ENCODE assay signal across 9 cellular contexts in genomic region chr14:75147423-75148071, GRCh38. TPM values are rescaled to one million over a fixed set of nuclear protein-coding genes. Genes with fewer than 3 reads are reported as not detected.
DNase-seq lines count a peak whose midpoint lies in the region; ATAC-seq and TF ChIP-seq lines count a peak whose summit lies in the region.
"Had no signal": no experiment of that assay in that cellular context is flagged by ENCODE, and none has a peak within 500 bp of the region (broad histone marks: within the 10 kb centered on the region; RNA-seq: fewer than 3 reads in every experiment).

No MANE protein-coding gene starts in this region.

- no peaks in the 10 kb centered on the region for H3K36me3 ChIP-seq in breast epithelium
- H3K36me3 ChIP-seq in effector memory CD4-positive, alpha-beta T cell (ENCODE audit: control insufficient read depth, insufficient read depth, low read length), result peaks cover 31% of the 10 kb centered on the region

- H3K4me3 ChIP-seq in breast epithelium, result peak overlapping the region; percentile 0 to 19 (median 8)
- H3K4me3 ChIP-seq in effector memory CD4-positive, alpha-beta T cell (ENCODE audit: insufficient read depth, low read depth, low read length, poor library complexity, severe bottlenecking), result no peak overlapping the region
- H3K4me3 ChIP-seq: BLaER1 had no signal

- peak; percentile 95 for ATAC-seq in sciatic nerve
- no peak for ATAC-seq in GM21723 (IDR thresholded peaks at IDR 0.05; ENCODE audit: unreplicated experiment)

- H3K4me1 Mint-ChIP-seq in activated CD4-positive, alpha-beta memory T cell treated with anti-CD3 and anti-CD28 coated beads for 36 hours (ENCODE audit: low read depth), result peaks cover 46% of the 10 kb centered on the region
- H3K4me1 Mint-ChIP-seq in activated CD4-positive, alpha-beta memory T cell treated with anti-CD3 and anti-CD28 coated beads, Interleukin-2, amount 10 ng/mL, durations not matched to agents 7 days and 5 days, result peaks cover 36% of the 10 kb centered on the region

- peak overlapping the region; percentile 92 to 98 for H3K27ac ChIP-seq in breast epithelium
- no peak overlapping the region for H3K27ac ChIP-seq in effector memory CD4-positive, alpha-beta T cell (ENCODE audit: insufficient read depth, low read length, poor library complexity, severe bottlenecking)
- H3K27ac ChIP-seq: BLaER1 had no signal

- H3K27me3 ChIP-seq in breast epithelium, result no peaks in the 10 kb centered on the region
- no peaks in the 10 kb centered on the region for H3K27me3 ChIP-seq in effector memory CD4-positive, alpha-beta T cell (replicated peaks; ENCODE audit: control insufficient read depth, insufficient read depth, low read length, poor library complexity, severe bottlenecking)
- H3K27me3 ChIP-seq: BLaER1 had no signal

- H3K36me3 Mint-ChIP-seq in activated CD4-positive, alpha-beta memory T cell treated with anti-CD3 and anti-CD28 coated beads for 36 hours, result peaks cover 17% of the 10 kb centered on the region
- H3K36me3 Mint-ChIP-seq in activated CD4-positive, alpha-beta memory T cell treated with anti-CD3 and anti-CD28 coated beads, Interleukin-2, amount 10 ng/mL, durations not matched to agents 7 days and 5 days (ENCODE audit: low read depth), result peaks cover 53% of the 10 kb centered on the region

- no peak overlapping the region for H3K4me3 Mint-ChIP-seq in activated CD4-positive, alpha-beta memory T cell treated with anti-CD3 and anti-CD28 coated beads for 36 hours
- H3K4me3 Mint-ChIP-seq in activated CD4-positive, alpha-beta memory T cell treated with anti-CD3 and anti-CD28 coated beads, Interleukin-2, amount 10 ng/mL, durations not matched to agents 7 days and 5 days, result no peak overlapping the region

- DNase-seq in activated CD4-positive, alpha-beta memory T cell treated with anti-CD3 and anti-CD28 coated beads for 36 hours, result peak; percentile 19
- no peak for DNase-seq in activated CD4-positive, alpha-beta memory T cell treated with anti-CD3 and anti-CD28 coated beads, Interleukin-2, amount 10 ng/mL, durations not matched to agents 7 days and 5 days
- peak; percentile 80 to 95 for DNase-seq in breast epithelium (ENCODE audit: low spot score in 2 of 2)
- peak; percentile 72 for DNase-seq in iPS-NIHi11 (ENCODE audit: low spot score)
- DNase-seq in sciatic nerve (ENCODE audit: low spot score), result peak; percentile 87
- no peak for DNase-seq in SIG-M5 (lab: John Stamatoyannopoulos, UW)
- no peak for DNase-seq in effector memory CD4-positive, alpha-beta T cell

- peaks cover 6 to 7% of the 10 kb centered on the region in 2 donors for H3K4me1 ChIP-seq in breast epithelium
- peaks cover 15% of the 10 kb centered on the region for H3K4me1 ChIP-seq in effector memory CD4-positive, alpha-beta T cell (ENCODE audit: control insufficient read depth, insufficient read depth, low read length, poor library complexity, severe bottlenecking)

- intact Hi-C loops in activated CD4-positive, alpha-beta memory T cell treated with anti-CD3 and anti-CD28 coated beads for 36 hours (cut with micrococcal nuclease), result no loop called here
- intact Hi-C loops in breast epithelium (cut with DNase I; ENCODE audit: low total_unique reads), result no loop called here
- intact Hi-C loops in sciatic nerve (cut with DNase I), result no loop called here

- H3K27me3 Mint-ChIP-seq in activated CD4-positive, alpha-beta memory T cell treated with anti-CD3 and anti-CD28 coated beads for 36 hours, result no peaks in the 10 kb centered on the region
- no peaks in the 10 kb centered on the region for H3K27me3 Mint-ChIP-seq in activated CD4-positive, alpha-beta memory T cell treated with anti-CD3 and anti-CD28 coated beads, Interleukin-2, amount 10 ng/mL, durations not matched to agents 7 days and 5 days

- peak; percentile 44 for TF ChIP-seq POLR2A in breast epithelium (IDR thresholded peaks at IDR 0.05)

- no peaks in the 10 kb centered on the region for H3K9me3 ChIP-seq in breast epithelium
- no peaks in the 10 kb centered on the region for H3K9me3 ChIP-seq in effector memory CD4-positive, alpha-beta T cell (ENCODE audit: control insufficient read depth, low read length)
- H3K9me3 ChIP-seq: BLaER1 had no signal

- CTCF ChIA-PET in activated CD4-positive, alpha-beta memory T cell treated with anti-CD3 and anti-CD28 coated beads for 36 hours (lab: Charles Lee), result no interaction called here
- CTCF ChIA-PET in activated CD4-positive, alpha-beta memory T cell treated with anti-CD3 and anti-CD28 coated beads, Interleukin-2, amount 10 ng/mL, durations not matched to agents 7 days and 5 days (lab: Charles Lee), result interaction anchor here (0.8 kb wide), 1 partner anchor 22 kb away, joined by 3 read pairs; no protein-coding TSS in a partner anchor

- TF ChIP-seq CTCF in breast epithelium (IDR thresholded peaks at IDR 0.05), result peak; percentile 42 to 75 (median 61)

- H3K27ac Mint-ChIP-seq in activated CD4-positive, alpha-beta memory T cell treated with anti-CD3 and anti-CD28 coated beads for 36 hours, result no peak overlapping the region
- no peak overlapping the region for H3K27ac Mint-ChIP-seq in activated CD4-positive, alpha-beta memory T cell treated with anti-CD3 and anti-CD28 coated beads, Interleukin-2, amount 10 ng/mL, durations not matched to agents 7 days and 5 days

- POLR2A ChIA-PET in activated CD4-positive, alpha-beta memory T cell treated with anti-CD3 and anti-CD28 coated beads for 36 hours (lab: Charles Lee), result no interaction called here
- POLR2A ChIA-PET in activated CD4-positive, alpha-beta memory T cell treated with anti-CD3 and anti-CD28 coated beads, Interleukin-2, amount 10 ng/mL, durations not matched to agents 7 days and 5 days (lab: Charles Lee), result interaction anchor here (1.0 kb wide), 2 partner anchors 9 to 28 kb away, joined by 3 read pairs; no protein-coding TSS in a partner anchor

- no peaks in the 10 kb centered on the region for H3K9me3 Mint-ChIP-seq in activated CD4-positive, alpha-beta memory T cell treated with anti-CD3 and anti-CD28 coated beads for 36 hours
- no peaks in the 10 kb centered on the region for H3K9me3 Mint-ChIP-seq in activated CD4-positive, alpha-beta memory T cell treated with anti-CD3 and anti-CD28 coated beads, Interleukin-2, amount 10 ng/mL, durations not matched to agents 7 days and 5 days

RNA-seq across cellular contexts. Expression of gene NEK9, which starts 20.7 kb away (rescaled TPM):
- total RNA-seq in activated CD4-positive, alpha-beta memory T cell treated with anti-CD3 and anti-CD28 coated beads for 36 hours, result 10 to 100 TPM; 51.8 to 56.4 TPM
- 10 to 100 TPM; 72.0 to 77.3 TPM for total RNA-seq in activated CD4-positive, alpha-beta memory T cell treated with anti-CD3 and anti-CD28 coated beads, Interleukin-2, amount 10 ng/mL, durations not matched to agents 7 days and 5 days
- total RNA-seq in breast epithelium (10 to 100 TPM; 52.1 to 79.2 (median 71.8) TPM), sciatic nerve (111 TPM)

RNA-seq across cellular contexts. Expression of gene TMED10, which starts 28.9 kb away (rescaled TPM):
- 100 to 1,000 TPM; 189 to 201 TPM for total RNA-seq in activated CD4-positive, alpha-beta memory T cell treated with anti-CD3 and anti-CD28 coated beads for 36 hours
- total RNA-seq in activated CD4-positive, alpha-beta memory T cell treated with anti-CD3 and anti-CD28 coated beads, Interleukin-2, amount 10 ng/mL, durations not matched to agents 7 days and 5 days, result 100 to 1,000 TPM; 207 to 224 TPM
- total RNA-seq in breast epithelium (100 to 1,000 TPM; 263 to 443 (median 285) TPM), sciatic nerve (256 TPM)

Comparison
In these comparisons a context has a peak if more than half of its experiments do, and no peak if none do; other contexts are left out.
1. DNase-seq: peak in activated CD4-positive, alpha-beta memory T cell treated with anti-CD3 and anti-CD28 coated beads for 36 hours (single experiment), breast epithelium (2 of 2), iPS-NIHi11 (single experiment) and sciatic nerve (single experiment); none in activated CD4-positive, alpha-beta memory T cell treated with anti-CD3 and anti-CD28 coated beads, Interleukin-2, amount 10 ng/mL, durations not matched to agents 7 days and 5 days (single experiment), SIG-M5 (single experiment) and effector memory CD4-positive, alpha-beta T cell (0 of 3).